ENCODE assay signal across 9 cellular contexts in genomic region chr1:41108696-41109284, GRCh38.
DNase-seq lines count a peak whose midpoint lies in the region; ATAC-seq and TF ChIP-seq lines count a peak whose summit lies in the region.
"Had no signal": no experiment of that assay in that cellular context is flagged by ENCODE, and none has a peak within 500 bp of the region (broad histone marks: within the 10 kb centered on the region; RNA-seq: fewer than 3 reads in every experiment).

No MANE protein-coding gene starts in this region.

- peaks cover 0 to 4% (median 0%) of the 10 kb centered on the region in 4 donors for H3K36me3 ChIP-seq in transverse colon

- CTCF ChIA-PET in activated CD8-positive, alpha-beta memory T cell treated with anti-CD3 and anti-CD28 coated beads, Interleukin-2, amount 10 ng/mL, durations not matched to agents 7 days and 5 days (lab: Charles Lee), result no interaction called here

- no peaks in the 10 kb centered on the region for H3K9me3 Mint-ChIP-seq in activated CD8-positive, alpha-beta memory T cell treated with anti-CD3 and anti-CD28 coated beads, Interleukin-2, amount 10 ng/mL, durations not matched to agents 7 days and 5 days (ENCODE audit: low read depth)

- in situ Hi-C loops in transverse colon (cut with MboI; ENCODE audit: low pct_ligation_motif_present in 1 of 4, low pct_unique_long_range_greater_than_20kb in 1 of 4, low sequenced_read_pairs in 3 of 4), result no loop called here

- no peak overlapping the region for H3K4me3 Mint-ChIP-seq in activated CD8-positive, alpha-beta memory T cell treated with anti-CD3 and anti-CD28 coated beads, Interleukin-2, amount 10 ng/mL, durations not matched to agents 7 days and 5 days

- intact Hi-C loops in transverse colon (cut with DNase I; ENCODE audit: low total_unique reads), result no loop called here

- 68 to 75% methylated on average over 1 of the region's 1 CpG for WGBS in transverse colon (ENCODE audit: low coverage in 1 of 2), 2 donors

- no peak for TF ChIP-seq EP300 in transverse colon (IDR thresholded peaks at IDR 0.05; ENCODE audit: low read depth)

- H3K4me1 ChIP-seq in transverse colon, result peaks cover 15 to 34% (median 25%) of the 10 kb centered on the region in 4 donors

- H3K27ac ChIP-seq in coronary artery, result peak overlapping the region; percentile 93 to 95
- H3K27ac ChIP-seq in transverse colon, result peak overlapping the region; percentile 74 to 89 (median 80)

- TF ChIP-seq CTCF in coronary artery (IDR thresholded peaks at IDR 0.05), result no peak
- no peak for TF ChIP-seq CTCF in transverse colon (IDR thresholded peaks at IDR 0.05)

- H3K4me1 Mint-ChIP-seq in activated CD8-positive, alpha-beta memory T cell treated with anti-CD3 and anti-CD28 coated beads, Interleukin-2, amount 10 ng/mL, durations not matched to agents 7 days and 5 days, result peaks cover 8% of the 10 kb centered on the region

- peak; percentile 11 for DNase-seq in NCI-H774 (lab: John Stamatoyannopoulos, UW)
- no peak for DNase-seq in coronary artery (ENCODE audit: low spot score)
- DNase-seq in lung microvascular endothelial cell (ENCODE audit: low read depth in 2 of 2), result peak; percentile 13 to 49
- no peak for DNase-seq in transverse colon
- no peak for DNase-seq in NCI-H1105 treated with DMSO at 0.1 percent for 48 hours (lab: John Stamatoyannopoulos, UW)
- no peak for DNase-seq in activated CD8-positive, alpha-beta memory T cell treated with anti-CD3 and anti-CD28 coated beads, Interleukin-2, amount 10 ng/mL, durations not matched to agents 7 days and 5 days
- no peak for DNase-seq in NCI-H2227 treated with DMSO at 0.1 percent for 48 hours (lab: John Stamatoyannopoulos, UW)

- no peak for ATAC-seq in activated CD8-positive, alpha-beta memory T cell treated with anti-CD3 and anti-CD28 coated beads, Interleukin-2, amount 10 ng/mL, durations not matched to agents 7 days and 5 days
- no peak for ATAC-seq in GM18520 (IDR thresholded peaks at IDR 0.05; ENCODE audit: unreplicated experiment)

- H3K27me3 Mint-ChIP-seq in activated CD8-positive, alpha-beta memory T cell treated with anti-CD3 and anti-CD28 coated beads, Interleukin-2, amount 10 ng/mL, durations not matched to agents 7 days and 5 days, result no peaks in the 10 kb centered on the region

- no peak overlapping the region for H3K27ac Mint-ChIP-seq in activated CD8-positive, alpha-beta memory T cell treated with anti-CD3 and anti-CD28 coated beads, Interleukin-2, amount 10 ng/mL, durations not matched to agents 7 days and 5 days

- H3K36me3 Mint-ChIP-seq in activated CD8-positive, alpha-beta memory T cell treated with anti-CD3 and anti-CD28 coated beads, Interleukin-2, amount 10 ng/mL, durations not matched to agents 7 days and 5 days, result peaks cover 10% of the 10 kb centered on the region

- TF ChIP-seq POLR2A in transverse colon (IDR thresholded peaks at IDR 0.05), result no peak

- no peaks in the 10 kb centered on the region for H3K27me3 ChIP-seq in transverse colon

- peak overlapping the region; percentile 37 for H3K4me3 ChIP-seq in coronary artery
- no peak overlapping the region for H3K4me3 ChIP-seq in transverse colon
- H3K4me3 ChIP-seq: K562 had no signal

- no peaks in the 10 kb centered on the region for H3K9me3 ChIP-seq in transverse colon

Comparison
In these comparisons a context has a peak if more than half of its experiments do, and no peak if none do; other contexts are left out.
1. DNase-seq: peak in NCI-H774 (single experiment) and lung microvascular endothelial cell (2 of 2); none in coronary artery (single experiment), transverse colon (single experiment), NCI-H1105 treated with DMSO at 0.1 percent for 48 hours (single experiment), activated CD8-positive, alpha-beta memory T cell treated with anti-CD3 and anti-CD28 coated beads, Interleukin-2, amount 10 ng/mL, durations not matched to agents 7 days and 5 days (single experiment) and NCI-H2227 treated with DMSO at 0.1 percent for 48 hours (single experiment).